In the genomic region with DNA sequence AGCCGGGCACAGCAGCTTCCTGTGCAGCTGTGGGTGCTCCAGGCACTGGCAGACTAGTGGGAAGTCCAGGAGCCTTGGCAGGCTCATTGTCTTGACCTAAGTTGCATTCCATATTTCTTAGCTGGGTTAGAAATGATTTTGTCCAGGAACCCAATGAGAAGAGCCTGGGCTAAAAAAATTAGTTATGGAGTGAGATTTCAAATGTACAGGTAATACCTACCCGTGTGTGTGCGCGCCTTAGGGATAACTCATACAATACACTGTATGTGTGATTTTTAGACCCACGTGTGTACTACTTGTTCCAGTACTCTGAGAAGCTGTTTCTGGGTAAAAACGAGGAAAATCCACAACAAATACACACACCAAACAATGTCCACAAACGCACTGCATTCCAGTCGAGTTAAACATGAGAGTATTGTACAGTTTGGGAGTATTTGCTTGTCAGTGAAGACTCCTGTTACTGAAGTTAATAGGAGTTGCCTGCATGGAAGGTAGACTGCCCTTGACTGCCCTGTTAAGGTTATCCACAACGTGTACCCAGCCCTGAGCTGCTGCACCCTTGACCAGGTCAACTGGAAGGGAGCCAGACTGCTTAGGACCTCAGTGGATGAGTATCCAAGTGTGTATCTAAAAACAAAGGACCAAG, we compare ENCODE assay signal across 8 cellular contexts. TPM values are rescaled to one million over a fixed set of nuclear protein-coding genes. Genes with fewer than 3 reads are reported as not detected.
A peak's percentile ranks its signal among the peaks of the same experiment; 100 is the strongest.
DNase-seq lines count a peak whose midpoint lies in the region; ATAC-seq and TF ChIP-seq lines count a peak whose summit lies in the region.

No MANE protein-coding gene starts in this region.

- DNase-seq in BE2C, result no peak
- DNase-seq in natural killer cell, result no peak
- no peak for DNase-seq in NCI-H1436 treated with DMSO at 0.1 percent for 48 hours (lab: John Stamatoyannopoulos, UW)

- H3K4me1 Mint-ChIP-seq in natural killer cell, result peaks cover 36 to 43% of the 10 kb centered on the region in 2 donors

- intact Hi-C loops in natural killer cell (cut with micrococcal nuclease), result loop anchor here (2.0 kb wide), 1 partner anchor 79 kb away; a partner anchor contains a TSS

- TF ChIP-seq CTCF in BE2C (IDR thresholded peaks at IDR 0.05; ENCODE audit: low read depth, low read length), result no peak
- no peak for TF ChIP-seq CTCF in Loucy (conservative IDR thresholded peaks at IDR 0.05; ENCODE audit: low read length)
- TF ChIP-seq CTCF in natural killer cell (IDR thresholded peaks at IDR 0.05), result no peak

- H3K27ac ChIP-seq in duodenal mucosa (ENCODE audit: low read depth, low read length), result no peak overlapping the region

- H2AFZ ChIP-seq in Loucy (ENCODE audit: low read length), result peak overlapping the region; percentile 91; the same call in 1 of the 2 replicates

- no peaks in the 10 kb centered on the region for H3K27me3 ChIP-seq in BE2C
- no peaks in the 10 kb centered on the region for H3K27me3 ChIP-seq in Loucy (ENCODE audit: insufficient read depth, low read length, poor library complexity, severe bottlenecking)
- no peaks in the 10 kb centered on the region for H3K27me3 ChIP-seq in duodenal mucosa (ENCODE audit: control insufficient read depth in 1 of 2, insufficient read depth in 2 of 2, low read length in 2 of 2)

- no peaks in the 10 kb centered on the region for H3K27me3 Mint-ChIP-seq in natural killer cell (ENCODE audit: low read depth in 2 of 2)

- H3K4me1 ChIP-seq in BE2C (peaks cover 24% of the 10 kb centered on the region), Loucy (ENCODE audit: insufficient read depth, low read length, poor library complexity, severe bottlenecking) (peaks cover 30% of the 10 kb centered on the region), duodenal mucosa (ENCODE audit: control insufficient read depth in 1 of 2, insufficient read depth in 2 of 2, low read length in 2 of 2) (peaks cover 17 to 20% of the 10 kb centered on the region in 2 donors)

- no peaks in the 10 kb centered on the region for H3K9me3 Mint-ChIP-seq in natural killer cell

- H3K36me3 ChIP-seq in BE2C (peaks cover 22% of the 10 kb centered on the region), Loucy (ENCODE audit: insufficient read depth, low read length) (no peaks in the 10 kb centered on the region), duodenal mucosa (ENCODE audit: control insufficient read depth in 1 of 2, insufficient read depth in 2 of 2, low read length in 2 of 2) (peaks cover 0 to 9% of the 10 kb centered on the region in 2 donors)

- H3K4me3 Mint-ChIP-seq in natural killer cell, result peak overlapping the region; percentile 96

- ATAC-seq in natural killer cell (no peak), HG03354 (IDR thresholded peaks at IDR 0.05; ENCODE audit: poor library complexity, severe bottlenecking, unreplicated experiment) (no peak), HG03469 (IDR thresholded peaks at IDR 0.05; ENCODE audit: unreplicated experiment) (no peak), HG03439 (IDR thresholded peaks at IDR 0.05; ENCODE audit: unreplicated experiment) (no peak)

- H3F3A ChIP-seq in Loucy (ENCODE audit: low read depth), result no peaks in the 10 kb centered on the region

- no peaks in the 10 kb centered on the region for H3K36me3 Mint-ChIP-seq in natural killer cell

- H3K79me2 ChIP-seq in Loucy (ENCODE audit: insufficient read depth, low read length), result peaks cover 51% of the 10 kb centered on the region

- peak overlapping the region; percentile 89 for H3K9ac ChIP-seq in Loucy (ENCODE audit: low read depth, low read length, poor library complexity, severe bottlenecking)
- H3K9ac ChIP-seq in duodenal mucosa (ENCODE audit: low read depth in 1 of 2, low read length in 2 of 2), result peak overlapping the region; percentile 90 to 97

- H3K27ac Mint-ChIP-seq in natural killer cell, result peak overlapping the region; percentile 92

- peak overlapping the region; percentile 97 for H3K4me2 ChIP-seq in Loucy (ENCODE audit: low read depth, low read length, poor library complexity, severe bottlenecking)

- H4K20me1 ChIP-seq in Loucy (ENCODE audit: insufficient read depth, low read length, poor library complexity, severe bottlenecking), result peaks cover 4% of the 10 kb centered on the region

- no peaks in the 10 kb centered on the region for H3K9me2 ChIP-seq in Loucy (replicated peaks; ENCODE audit: low read depth, low read length)

- H3K4me3 ChIP-seq in BE2C (ENCODE audit: low read depth, low read length), result peak overlapping the region; percentile 96
- peak overlapping the region; percentile 91 for H3K4me3 ChIP-seq in Loucy (ENCODE audit: low read length, poor library complexity, severe bottlenecking)
- peak overlapping the region; percentile 91 to 97 for H3K4me3 ChIP-seq in duodenal mucosa (ENCODE audit: low read depth in 1 of 2, low read length in 2 of 2)

- H3K9me3 ChIP-seq in BE2C (no peaks in the 10 kb centered on the region), Loucy (ENCODE audit: insufficient read depth, low read depth, low read length) (no peaks in the 10 kb centered on the region), duodenal mucosa (ENCODE audit: control insufficient read depth in 1 of 2, low read length in 2 of 2) (no peaks in the 10 kb centered on the region)

RNA-seq across cellular contexts. Expression of a gene that starts 1.4 kb away (rescaled TPM):
- polyA plus RNA-seq in BE2C (2012; ENCODE audit: insufficient read depth, insufficient read length, low read depth), result 19.1 TPM
- 1 to 10 TPM; 2.4 to 5.0 (median 4.6) TPM for total RNA-seq in natural killer cell

RNA-seq across cellular contexts. Expression of a gene that starts 56.8 kb away (rescaled TPM):
- 5.3 TPM for polyA plus RNA-seq in BE2C (2012; ENCODE audit: insufficient read depth, insufficient read length, low read depth)
- 10 to 100 TPM; 10.7 to 20.9 (median 13.7) TPM for total RNA-seq in natural killer cell
